In genomic region chr12:21697829-21698630, GRCh38 we compare ENCODE assay signal across 9 cellular contexts. TPM values are rescaled to one million over a fixed set of nuclear protein-coding genes. Genes with fewer than 3 reads are reported as not detected.
DNase-seq lines count a peak whose midpoint lies in the region; ATAC-seq and TF ChIP-seq lines count a peak whose summit lies in the region.
"Had no signal": no experiment of that assay in that cellular context is flagged by ENCODE, and none has a peak within 500 bp of the region (broad histone marks: within the 10 kb centered on the region; RNA-seq: fewer than 3 reads in every experiment).

No MANE protein-coding gene starts in this region.

- H3K27me3 ChIP-seq in mammary epithelial cell (ENCODE audit: insufficient read depth, low read length): no peaks in the 10 kb centered on the region

- TF ChIP-seq POLR2A in NB4 (IDR thresholded peaks at IDR 0.05; ENCODE audit: extremely low read depth, insufficient read length): no peak

- TF ChIP-seq CTCF in NB4 (IDR thresholded peaks at IDR 0.05; ENCODE audit: low read depth, low read length) (no peak), mammary epithelial cell (conservative IDR thresholded peaks at IDR 0.05 in 1 of 2, IDR thresholded peaks at IDR 0.05 in 1 of 2; ENCODE audit: extremely low read depth in 1 of 2, insufficient read depth in 1 of 2, low read depth in 1 of 2, low read length in 2 of 2) (peak; percentile 48 to 54)

- in situ Hi-C loops in G401 (cut with HindIII; ENCODE audit: low sequenced_read_pairs) (no loop called here), mammary epithelial cell (cut with MboI; ENCODE audit: low sequenced_read_pairs in 2 of 2) (loop anchor here (5.0 kb wide), 1 partner anchor 289 kb away; no protein-coding TSS in a partner anchor)

- H3K36me3 ChIP-seq in mammary epithelial cell (ENCODE audit: insufficient read depth, low read length): no peaks in the 10 kb centered on the region

- H3K27ac ChIP-seq in mammary epithelial cell (ENCODE audit: insufficient read depth, low read depth, low read length): no peak overlapping the region

- DNase-seq in G401 (ENCODE audit: low spot score) (peak; percentile 40), NB4 (ENCODE audit: low read depth) (peak; percentile 56), mammary epithelial cell (peak; percentile 6), medulla oblongata (ENCODE audit: extremely low spot score) (peak; percentile 39), KG1 (lab: John Stamatoyannopoulos, UW) (no peak)
- DNase-seq: activated B cell treated with CpG ODN at 0.5 μM for 24 hours had no signal

- no peaks in the 10 kb centered on the region for H3K79me2 ChIP-seq in mammary epithelial cell (ENCODE audit: insufficient read depth, low read length)

- H2AFZ ChIP-seq in mammary epithelial cell (ENCODE audit: low read depth, low read length): no peak overlapping the region

- WGBS in mammary epithelial cell (ENCODE audit: low coverage, missing lambda C conversion rate): 20% methylated on average over 9 of the region's 9 CpGs

- no peak overlapping the region for H3K9ac ChIP-seq in mammary epithelial cell (ENCODE audit: insufficient read depth, low read length)

- ATAC-seq in HG03520 (IDR thresholded peaks at IDR 0.05; ENCODE audit: unreplicated experiment) (no peak), GM21619 (IDR thresholded peaks at IDR 0.05; ENCODE audit: unreplicated experiment) (no peak), GM21390 (IDR thresholded peaks at IDR 0.05; ENCODE audit: unreplicated experiment) (no peak)

- H4K20me1 ChIP-seq in mammary epithelial cell (ENCODE audit: insufficient read depth, low read length): peaks cover 2% of the 10 kb centered on the region

- no TSS peak for BruUV-seq in mammary epithelial cell (replicated peaks; lab: Mats Ljungman, UMichigan)

- no peak overlapping the region for H3K4me2 ChIP-seq in mammary epithelial cell (ENCODE audit: insufficient read depth, low read depth, low read length)

- no peak overlapping the region for H3K4me3 ChIP-seq in NB4 (ENCODE audit: low read depth, low read length)
- H3K4me3 ChIP-seq in mammary epithelial cell (replicated peaks in 1 of 3; ENCODE audit: insufficient read depth in 1 of 3, low read depth in 2 of 3, low read length in 3 of 3): no peak overlapping the region

- H3K4me1 ChIP-seq in mammary epithelial cell (ENCODE audit: insufficient read depth, low read length): no peaks in the 10 kb centered on the region

- H3K9me3 ChIP-seq in mammary epithelial cell (replicated peaks; ENCODE audit: insufficient read depth, low read length): no peaks in the 10 kb centered on the region

- intact Hi-C loops in mammary epithelial cell (cut with micrococcal nuclease): loop anchor here (1.0 to 10.0 kb wide), 3 partner anchors 291 to 747 kb away; no protein-coding TSS in a partner anchor

- dilution Hi-C loops in mammary epithelial cell (cut with HindIII; ENCODE audit: low sequenced_read_pairs): no loop called here

- CTCF ChIA-PET in mammary epithelial cell (lab: Charles Lee; ENCODE audit: low non-redundant PET): interaction anchor here (0.6 to 1.8 kb wide), 7 partner anchors 292 to 926 kb away, joined by 3 to 26 read pairs (median 7); no protein-coding TSS in a partner anchor

RNA-seq across cellular contexts. Expression of gene LDHB, which starts 40.4 kb away (rescaled TPM):
- 1,406 and 1,548 TPM in 2 replicates for total RNA-seq in G401 (2014; rRNA removed; shearing (Covaris generic))
- total RNA-seq in mammary epithelial cell: 100 to 1,000 TPM; 257 to 513 TPM
- 647 TPM for polyA plus RNA-seq in mammary epithelial cell
- 528 TPM for polyA minus RNA-seq in mammary epithelial cell
